ENCODE assay signal across 14 cellular contexts in the genomic region with DNA sequence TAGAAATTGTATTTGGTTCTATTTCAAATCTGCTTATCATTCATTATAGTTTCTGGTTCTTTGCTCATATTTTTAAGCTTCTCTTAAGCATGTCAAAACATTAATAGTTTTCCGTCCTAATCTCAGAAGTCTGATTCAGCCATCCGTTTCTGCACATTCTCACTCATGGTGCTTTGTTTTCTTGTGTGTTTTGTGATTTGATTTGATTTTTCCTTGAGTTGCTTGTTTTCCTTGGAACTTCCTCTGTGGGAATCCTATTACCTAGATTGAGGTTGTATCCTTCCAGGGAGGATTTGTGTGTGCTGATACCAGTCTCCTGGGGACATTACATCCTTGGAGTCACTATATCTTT. TPM values are rescaled to one million over a fixed set of nuclear protein-coding genes. Genes with fewer than 3 reads are reported as not detected.
DNase-seq lines count a peak whose midpoint lies in the region; ATAC-seq, FAIRE-seq and TF ChIP-seq lines count a peak whose summit lies in the region.
"Had no signal": no experiment of that assay in that cellular context is flagged by ENCODE, and none has a peak within 500 bp of the region (broad histone marks: within the 10 kb centered on the region; RNA-seq: fewer than 3 reads in every experiment).

No MANE protein-coding gene starts in this region.

- no TSS peak for BruUV-seq in HepG2 (replicated peaks; lab: Mats Ljungman, UMichigan)

- H3K4me3 Mint-ChIP-seq in naive thymus-derived CD8-positive, alpha-beta T cell, result peak overlapping the region in 7 of 10 donors; percentile 12 to 53 (median 33)
- H3K4me3 Mint-ChIP-seq: T-helper 1 cell treated with Interleukin-12 subunit alpha and Interleukin-12 subunit beta and Interleukin-4 antibody, amounts not matched to agents 30 μg/mL and 1 μg/mL, for 36 hours had no signal

- H3K4me1 Mint-ChIP-seq in naive thymus-derived CD8-positive, alpha-beta T cell, result peaks cover 35 to 73% (median 63%) of the 10 kb centered on the region in 4 donors

- H3K27me3 ChIP-seq in HUES6 (ENCODE audit: control insufficient read depth, insufficient read depth, low read length), result no peaks in the 10 kb centered on the region
- H3K27me3 ChIP-seq in HepG2 (ENCODE audit: control insufficient read depth in 1 of 2, insufficient read depth in 2 of 2, low read length in 2 of 2), result no peaks in the 10 kb centered on the region
- H3K27me3 ChIP-seq: sigmoid colon had no signal

- H4K20me1 ChIP-seq in HepG2 (ENCODE audit: insufficient read depth, low read length), result peaks cover 38% of the 10 kb centered on the region; the same call in 1 of the 2 replicates

- H3K9me3 Mint-ChIP-seq in naive thymus-derived CD8-positive, alpha-beta T cell, result no peaks in the 10 kb centered on the region

- H3K27ac ChIP-seq in HUES6 (ENCODE audit: low read depth, low read length), result peak overlapping the region; percentile 67; the same call in 1 of the 2 replicates
- H3K27ac ChIP-seq in caudate nucleus (ENCODE audit: low read depth, low read length), result peak overlapping the region; percentile 74
- H3K27ac ChIP-seq in HepG2 (ENCODE audit: extremely low read length, insufficient read depth, low read length), result no peak overlapping the region
- H3K27ac ChIP-seq: sigmoid colon, thoracic aorta had no signal

- peaks cover 83% of the 10 kb centered on the region for H3K79me2 ChIP-seq in HepG2 (ENCODE audit: insufficient read depth, low read length)

- ATAC-seq in GM21381 (IDR thresholded peaks at IDR 0.05; ENCODE audit: unreplicated experiment) (peak; percentile 5), HepG2 (no peak), HG03135 (IDR thresholded peaks at IDR 0.05; ENCODE audit: unreplicated experiment) (no peak)
- no peak for ATAC-seq in naive thymus-derived CD8-positive, alpha-beta T cell

- H3K36me3 ChIP-seq in HUES6 (ENCODE audit: control insufficient read depth, insufficient read depth, low read length) (no peaks in the 10 kb centered on the region; the same call in 1 of the 2 replicates), HepG2 (replicated peaks in 1 of 2; ENCODE audit: control insufficient read depth in 1 of 2, insufficient read depth in 2 of 2, low read length in 2 of 2) (no peaks in the 10 kb centered on the region)
- H3K36me3 ChIP-seq: sigmoid colon, thoracic aorta had no signal

- H3K9ac ChIP-seq in HUES6 (ENCODE audit: low read length), result peak overlapping the region; percentile 40
- no peak overlapping the region for H3K9ac ChIP-seq in HepG2 (ENCODE audit: insufficient read depth, low read depth, low read length)

- in situ Hi-C loops in HepG2 (cut with HindIII; ENCODE audit: extremely low pct_ligation_motif_present, low pct_unique_long_range_greater_than_20kb), result no loop called here

- POLR2A ChIA-PET in naive thymus-derived CD8-positive, alpha-beta T cell (lab: Charles Lee), result interaction anchor here (1.4 kb wide), 1 partner anchor 68 kb away, joined by 3 read pairs; no protein-coding TSS in a partner anchor
- POLR2A ChIA-PET in HepG2 (lab: Yijun Ruan, JAX), result no interaction called here

- H3K9me3 ChIP-seq in HUES6 (ENCODE audit: control insufficient read depth, insufficient read depth, low read depth, low read length) (no peaks in the 10 kb centered on the region; the same call in 1 of the 2 replicates), HepG2 (ENCODE audit: low read length) (no peaks in the 10 kb centered on the region)
- H3K9me3 ChIP-seq: Caco-2, sigmoid colon, thoracic aorta had no signal

- intact Hi-C loops in HepG2 (cut with micrococcal nuclease; ENCODE audit: unreplicated experiment), result no loop called here

- no peak overlapping the region for H3K27ac Mint-ChIP-seq in naive thymus-derived CD8-positive, alpha-beta T cell
- H3K27ac Mint-ChIP-seq: T-helper 1 cell treated with Interleukin-12 subunit alpha and Interleukin-12 subunit beta and Interleukin-4 antibody, amounts not matched to agents 30 μg/mL and 1 μg/mL, for 36 hours had no signal

- no peak for TF ChIP-seq CTCF in HepG2 (CRISPR knock-in tag; IDR thresholded peaks at IDR 0.05)

- DNase-seq in caudate nucleus (lab: John Stamatoyannopoulos, UW) (no peak), HUDEP-2 (lab: John Stamatoyannopoulos, UW; ENCODE audit: unreplicated experiment in 76 of 76) (no peak), HepG2 (ENCODE audit: low spot score) (no peak), activated gamma-delta T cell treated with Interleukin-2 at 50 U/mL for 16 hours (no peak)
- no peak for DNase-seq in naive thymus-derived CD8-positive, alpha-beta T cell
- DNase-seq: Caco-2, KG1, NCI-H2081, sigmoid colon had no signal

- peaks cover 0 to 9% (median 6%) of the 10 kb centered on the region in 3 donors for H3K36me3 Mint-ChIP-seq in naive thymus-derived CD8-positive, alpha-beta T cell

- no peak overlapping the region for H2AFZ ChIP-seq in HepG2 (ENCODE audit: low read length)

- H3K4me1 ChIP-seq in HUES6 (ENCODE audit: control insufficient read depth, insufficient read depth, low read length), result peaks cover 51% of the 10 kb centered on the region
- H3K4me1 ChIP-seq in HepG2 (ENCODE audit: insufficient read depth, low read length), result peaks cover 48% of the 10 kb centered on the region

- H3K27me3 Mint-ChIP-seq in naive thymus-derived CD8-positive, alpha-beta T cell, result no peaks in the 10 kb centered on the region

- no peak for FAIRE-seq in HepG2 (lab: Jason Lieb, UNC)

- peak overlapping the region; percentile 23; the same call in 1 of the 2 replicates for H3K4me3 ChIP-seq in HUES6 (ENCODE audit: low read depth, low read length)
- no peak overlapping the region for H3K4me3 ChIP-seq in HepG2 (replicated peaks in 1 of 3; ENCODE audit: insufficient read depth in 1 of 3, low read depth in 2 of 3, low read length in 3 of 3)
- H3K4me3 ChIP-seq: sigmoid colon, thoracic aorta had no signal

- TF ChIP-seq RAD21 in HepG2 (CRISPR knock-in tag; IDR thresholded peaks at IDR 0.05), result no peak

- TF ChIP-seq EP300 in HepG2 (IDR thresholded peaks at IDR 0.05; ENCODE audit: low read depth in 2 of 2, low read length in 2 of 2), result no peak
- no peak for TF ChIP-seq EP300 in HepG2 (CRISPR knock-in tag; IDR thresholded peaks at IDR 0.05; ENCODE audit: borderline replicate concordance)

- TF ChIP-seq POLR2A in HepG2 (IDR thresholded peaks at IDR 0.05; ENCODE audit: insufficient read depth in 1 of 2, low read depth in 2 of 2, low read length in 2 of 2), result no peak

- CTCF ChIA-PET in HepG2 (lab: Yijun Ruan, JAX; ENCODE audit: low intra/inter-chr PET ratio, low total read pairs), result no interaction called here

- no peak overlapping the region for H3K4me2 ChIP-seq in HepG2 (ENCODE audit: low read depth, low read length)

- WGBS in HepG2 (ENCODE audit: low lambda C conversion rate), result 100% methylated on average over 2 of the region's 2 CpGs

TF ChIP-seq in HepG2, 621 proteins besides CTCF, POLR2A, EP300 and RAD21 (continues in another document):
- TF ChIP-seq TEAD3 (CRISPR knock-in tag; optimal IDR thresholded peaks at IDR 0.05; ENCODE audit: borderline replicate concordance), result no peak
- TF ChIP-seq ZNF816 (CRISPR knock-in tag; IDR thresholded peaks at IDR 0.05; ENCODE audit: borderline replicate concordance), result no peak
- TF ChIP-seq, protein P1, sequence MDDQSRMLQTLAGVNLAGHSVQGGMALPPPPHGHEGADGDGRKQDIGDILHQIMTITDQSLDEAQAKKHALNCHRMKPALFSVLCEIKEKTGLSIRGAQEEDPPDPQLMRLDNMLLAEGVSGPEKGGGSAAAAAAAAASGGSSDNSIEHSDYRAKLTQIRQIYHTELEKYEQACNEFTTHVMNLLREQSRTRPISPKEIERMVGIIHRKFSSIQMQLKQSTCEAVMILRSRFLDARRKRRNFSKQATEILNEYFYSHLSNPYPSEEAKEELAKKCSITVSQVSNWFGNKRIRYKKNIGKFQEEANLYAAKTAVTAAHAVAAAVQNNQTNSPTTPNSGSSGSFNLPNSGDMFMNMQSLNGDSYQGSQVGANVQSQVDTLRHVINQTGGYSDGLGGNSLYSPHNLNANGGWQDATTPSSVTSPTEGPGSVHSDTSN (CRISPR knock-in tag; IDR thresholded peaks at IDR 0.05; ENCODE audit: borderline replicate concordance), result no peak
- TF ChIP-seq ZNF616 (CRISPR knock-in tag; IDR thresholded peaks at IDR 0.05; ENCODE audit: low read depth), result no peak
- TF ChIP-seq RARG (CRISPR knock-in tag; IDR thresholded peaks at IDR 0.05; ENCODE audit: low read depth), result no peak
- TF ChIP-seq THAP11 (CRISPR knock-in tag; IDR thresholded peaks at IDR 0.05), result no peak
- no peak for TF ChIP-seq SOX13 (IDR thresholded peaks at IDR 0.05)
- TF ChIP-seq SOX13 (CRISPR knock-in tag; conservative IDR thresholded peaks at IDR 0.05 in 1 of 2, IDR thresholded peaks at IDR 0.05 in 1 of 2), result no peak
- TF ChIP-seq RELA (CRISPR knock-in tag; IDR thresholded peaks at IDR 0.05), result no peak
- TF ChIP-seq KDM6A (CRISPR knock-in tag; IDR thresholded peaks at IDR 0.05; ENCODE audit: low read depth), result no peak
- TF ChIP-seq POGZ (CRISPR knock-in tag; IDR thresholded peaks at IDR 0.05), result no peak
- TF ChIP-seq ZNF724P (CRISPR knock-in tag; IDR thresholded peaks at IDR 0.05; ENCODE audit: borderline replicate concordance), result no peak

RNA-seq across cellular contexts. Expression of a gene that starts 7.9 kb away (rescaled TPM):
- total RNA-seq in naive thymus-derived CD8-positive, alpha-beta T cell, result 10 to 100 TPM; 38.2 TPM
- polyA plus RNA-seq in naive thymus-derived CD8-positive, alpha-beta T cell, result 10 to 100 TPM; 15.6 to 32.8 (median 19.7) TPM
- 21.9 and 27.7 TPM in 2 replicates for total RNA-seq in HepG2 (2016; rRNA removed; fragmentation: Illumina TruSeq; extraction: Trizol)
- 3.3 and 3.5 TPM in 2 replicates for total RNA-seq in HepG2 (2016; cell fraction: cytosol; rRNA removed; fragmentation: Illumina TruSeq; extraction: Trizol; ENCODE audit: low read depth)
- total RNA-seq in HepG2 (2016; cell fraction: insoluble cytoplasmic fraction; rRNA removed; fragmentation: Illumina TruSeq; extraction: Trizol), result 20.6 and 26.2 TPM in 2 replicates
- total RNA-seq in HepG2 (2016; cell fraction: membrane; rRNA removed; fragmentation: Illumina TruSeq; extraction: Trizol), result 11.1 and 12.4 TPM in 2 replicates
- total RNA-seq in HepG2 (2016; cell fraction: nucleus; rRNA removed; fragmentation: Illumina TruSeq; extraction: Trizol), result 15.6 and 15.7 TPM in 2 replicates
- polyA plus RNA-seq in HepG2 (2011; rRNA removed), result 35.2 and 36.0 TPM in 2 replicates
- 25.8 and 32.1 TPM in 2 replicates for polyA plus RNA-seq in HepG2 (2011; cell fraction: cytosol; rRNA removed)
- 24.9 and 25.2 TPM in 2 replicates for polyA plus RNA-seq in HepG2 (2011; cell fraction: nucleus; rRNA removed)
- 29.4 and 32.2 TPM in 2 replicates for polyA plus RNA-seq in HepG2 (2012)
- 2.4 and 2.5 TPM in 2 replicates for polyA plus RNA-seq in HepG2 (2016; cell fraction: cytosol; fragmentation: Illumina TruSeq; extraction: Trizol; ENCODE audit: low read depth)
- polyA plus RNA-seq in HepG2 (2016; cell fraction: insoluble cytoplasmic fraction; fragmentation: Illumina TruSeq; extraction: Trizol; ENCODE audit: low read depth), result 27.0 and 29.7 TPM in 2 replicates
- polyA plus RNA-seq in HepG2 (2016; cell fraction: membrane; fragmentation: Illumina TruSeq; extraction: Trizol; ENCODE audit: low read depth), result 6.8 and 7.3 TPM in 2 replicates
- polyA plus RNA-seq in HepG2 (2016; cell fraction: nucleus; fragmentation: Illumina TruSeq; extraction: Trizol; ENCODE audit: insufficient read depth, low read depth), result 20.8 and 21.2 TPM in 2 replicates
- 17.0 and 19.8 TPM in 2 replicates for polyA minus RNA-seq in HepG2 (2011; rRNA and poly(A)+ RNA removed; ENCODE audit: low replicate concordance)
- 22.7 and 25.5 TPM in 2 replicates for polyA minus RNA-seq in HepG2 (2011; cell fraction: cytosol; rRNA and poly(A)+ RNA removed)
- polyA minus RNA-seq in HepG2 (2011; cell fraction: nucleus; rRNA and poly(A)+ RNA removed), result 26.1 and 28.5 TPM in 2 replicates
